In genomic region chr16:53495325-53495724, GRCh38 we compare ENCODE assay signal across 1 cellular context.
TF ChIP-seq lines count a peak whose summit lies in the region.

No MANE protein-coding gene starts in this region.

TF ChIP-seq in GM12878, 131 proteins besides CTCF, POLR2A, EP300 and RAD21:
- TF ChIP-seq FOS (IDR thresholded peaks at IDR 0.05; ENCODE audit: borderline replicate concordance, extremely low read depth, insufficient read length), result no peak
- no peak for TF ChIP-seq SUPT20H (IDR thresholded peaks at IDR 0.05; ENCODE audit: borderline replicate concordance, control insufficient read depth, low read depth, low read length)
- TF ChIP-seq SP1 (IDR thresholded peaks at IDR 0.05; ENCODE audit: low read depth, low read length), result no peak
- TF ChIP-seq NBN (IDR thresholded peaks at IDR 0.05), result no peak
- TF ChIP-seq SRF (IDR thresholded peaks at IDR 0.05; ENCODE audit: low read depth in 2 of 2, low read length in 2 of 2), result no peak
- no peak for TF ChIP-seq EED (IDR thresholded peaks at IDR 0.05; ENCODE audit: low read depth)
- no peak for TF ChIP-seq SIX5 (IDR thresholded peaks at IDR 0.05; ENCODE audit: low read depth, low read length, severe bottlenecking)
- TF ChIP-seq PRDM15 (CRISPR knock-in tag; IDR thresholded peaks at IDR 0.05), result no peak
- TF ChIP-seq MTA2 (IDR thresholded peaks at IDR 0.05; ENCODE audit: low read depth), result no peak
- no peak for TF ChIP-seq IRF5 (IDR thresholded peaks at IDR 0.05; ENCODE audit: borderline replicate concordance)
- no peak for TF ChIP-seq NKRF (conservative IDR thresholded peaks at IDR 0.05)
- no peak for TF ChIP-seq BACH1 (IDR thresholded peaks at IDR 0.05; ENCODE audit: borderline replicate concordance)
- TF ChIP-seq ZNF24 (IDR thresholded peaks at IDR 0.05), result no peak
- no peak for TF ChIP-seq NR2C2 (IDR thresholded peaks at IDR 0.05; ENCODE audit: borderline replicate concordance, control insufficient read depth, insufficient read length, low read depth)
- no peak for TF ChIP-seq HDGF (IDR thresholded peaks at IDR 0.05)
TF ChIP-seq in GM12878: peak in this region for 0.
